Comparison of ENCODE assay signal across 16 cellular contexts in genomic region chr1:160122978-160123495, GRCh38. TPM values are rescaled to one million over a fixed set of nuclear protein-coding genes. Genes with fewer than 3 reads are reported as not detected.
DNase-seq lines count a peak whose midpoint lies in the region; ATAC-seq, FAIRE-seq and TF ChIP-seq lines count a peak whose summit lies in the region.
"Had no signal": no experiment of that assay in that cellular context is flagged by ENCODE, and none has a peak within 500 bp of the region (broad histone marks: within the 10 kb centered on the region; RNA-seq: fewer than 3 reads in every experiment).

No MANE protein-coding gene starts in this region.

- no peak overlapping the region for H3K4me3 ChIP-seq in left ventricle myocardium inferior
- no peak overlapping the region for H3K4me3 ChIP-seq in kidney (ENCODE audit: low read length in 2 of 2)
- H3K4me3 ChIP-seq in gastrocnemius medialis = peak overlapping the region in 1 of 4 donors; percentile 17
- no peak overlapping the region for H3K4me3 ChIP-seq in mesendoderm (ENCODE audit: low read length)
- H3K4me3 ChIP-seq: BLaER1 treated with 17β-estradiol and CSF1 and Interleukin-3, amounts not matched to agents 10 nM and 100 nM had no signal

- H3K79me2 ChIP-seq in mesendoderm (ENCODE audit: control insufficient read depth, insufficient read depth, low read length) = no peaks in the 10 kb centered on the region

- no peaks in the 10 kb centered on the region for H3K79me1 ChIP-seq in mesendoderm (ENCODE audit: low read length)

- H2BK5ac ChIP-seq in mesendoderm (ENCODE audit: low read length) = no peak overlapping the region

- H3K9ac ChIP-seq in kidney (ENCODE audit: low read length in 2 of 2) = no peak overlapping the region
- no peak overlapping the region for H3K9ac ChIP-seq in mesendoderm (ENCODE audit: low read length)
- H3K9ac ChIP-seq: BLaER1 treated with 17β-estradiol and CSF1 and Interleukin-3, amounts not matched to agents 10 nM and 100 nM had no signal

- intact Hi-C loops in left ventricle myocardium inferior (cut with micrococcal nuclease) (no loop called here), left ventricle myocardium superior (cut with micrococcal nuclease) (no loop called here), kidney (cut with DNase I) (no loop called here), gastrocnemius medialis (cut with DNase I; ENCODE audit: low total_unique reads) (no loop called here), sciatic nerve (cut with DNase I) (no loop called here)

- H3K4me1 ChIP-seq in left ventricle myocardium inferior (peaks cover 95% of the 10 kb centered on the region), kidney (ENCODE audit: control insufficient read depth in 1 of 2, insufficient read depth in 1 of 2, low read depth in 1 of 2, low read length in 2 of 2) (no peaks in the 10 kb centered on the region), gastrocnemius medialis (peaks cover 94 to 96% of the 10 kb centered on the region in 2 donors), mesendoderm (ENCODE audit: control insufficient read depth, low read depth, low read length) (peaks cover 4% of the 10 kb centered on the region)

- H3K27ac ChIP-seq in left ventricle myocardium inferior (replicated peaks) (peak overlapping the region; percentile 91), kidney (ENCODE audit: low read depth in 2 of 2, low read length in 2 of 2) (no peak overlapping the region), gastrocnemius medialis (peak overlapping the region; percentile 97 to 100 (median 98)), substantia nigra (ENCODE audit: low read depth, low read length, poor library complexity, severe bottlenecking) (no peak overlapping the region), mesendoderm (ENCODE audit: low read depth, low read length) (no peak overlapping the region)
- H3K27ac ChIP-seq: BLaER1 treated with 17β-estradiol and CSF1 and Interleukin-3, amounts not matched to agents 10 nM and 100 nM had no signal

- H4K8ac ChIP-seq in mesendoderm (ENCODE audit: low read depth, low read length) = no peak overlapping the region

- no peak overlapping the region for H3K18ac ChIP-seq in mesendoderm (ENCODE audit: low read length)

- no peak overlapping the region for H3K4ac ChIP-seq in mesendoderm (ENCODE audit: low read depth, low read length)

- no peak for TF ChIP-seq CTCF in left ventricle myocardium inferior (IDR thresholded peaks at IDR 0.05; ENCODE audit: borderline replicate concordance)
- TF ChIP-seq CTCF in kidney (IDR thresholded peaks at IDR 0.05; ENCODE audit: borderline replicate concordance, extremely low read depth, insufficient read depth) = no peak
- TF ChIP-seq CTCF in gastrocnemius medialis (IDR thresholded peaks at IDR 0.05 in 4 of 5, conservative IDR thresholded peaks at IDR 0.05 in 1 of 5) = no peak

- no peak for FAIRE-seq in kidney (lab: Jason Lieb, UNC)
- FAIRE-seq: GM18507, H54 had no signal

- in situ Hi-C loops in gastrocnemius medialis (cut with MboI; ENCODE audit: low sequenced_read_pairs in 4 of 4) = no loop called here

- DNase-seq in left ventricle myocardium inferior = no peak
- no peak for DNase-seq in left ventricle myocardium superior
- DNase-seq in kidney = peak; percentile 51
- DNase-seq in gastrocnemius medialis = peak in 1 of 2 donors; percentile 51
- DNase-seq in substantia nigra (lab: John Stamatoyannopoulos, UW) = no peak
- no peak for DNase-seq in sciatic nerve (ENCODE audit: low spot score)
- no peak for DNase-seq in mesendoderm
- DNase-seq: 8988T; ACHN; Calu3; CD4-positive, CD25-positive, alpha-beta regulatory T cell; DMS 273 treated with DMSO at 0.1 percent for 48 hours had no signal

- no peak overlapping the region for H2BK15ac ChIP-seq in mesendoderm (replicated peaks; ENCODE audit: low read depth)

- H3K9me3 ChIP-seq in left ventricle myocardium inferior (replicated peaks) (no peaks in the 10 kb centered on the region), kidney (ENCODE audit: control insufficient read depth in 1 of 2, low read length in 2 of 2) (no peaks in the 10 kb centered on the region), gastrocnemius medialis (no peaks in the 10 kb centered on the region)
- H3K9me3 ChIP-seq: BLaER1 treated with 17β-estradiol and CSF1 and Interleukin-3, amounts not matched to agents 10 nM and 100 nM had no signal

- H3K36me3 ChIP-seq in left ventricle myocardium inferior (peaks cover 48% of the 10 kb centered on the region), kidney (ENCODE audit: control insufficient read depth in 1 of 2, insufficient read depth in 2 of 2, low read length in 2 of 2) (no peaks in the 10 kb centered on the region), gastrocnemius medialis (peaks cover 0 to 51% of the 10 kb centered on the region in 2 donors), mesendoderm (ENCODE audit: control insufficient read depth, insufficient read depth, low read length) (no peaks in the 10 kb centered on the region)
- H3K36me3 ChIP-seq: BLaER1 treated with 17β-estradiol and CSF1 and Interleukin-3, amounts not matched to agents 10 nM and 100 nM had no signal

- H3K27me3 ChIP-seq in left ventricle myocardium inferior (ENCODE audit: low read depth) (no peaks in the 10 kb centered on the region), gastrocnemius medialis (no peaks in the 10 kb centered on the region), mesendoderm (ENCODE audit: insufficient read depth, low read length, poor library complexity) (no peaks in the 10 kb centered on the region)
- H3K27me3 ChIP-seq: BLaER1 treated with 17β-estradiol and CSF1 and Interleukin-3, amounts not matched to agents 10 nM and 100 nM had no signal

- H3K23ac ChIP-seq in mesendoderm (ENCODE audit: low read length) = no peak overlapping the region

- no CpG with 5 or more reads among the region's 16 CpGs for WGBS in mesendoderm (ENCODE audit: extremely low coverage, insufficient coverage, low lambda C conversion rate)

- H2AK5ac ChIP-seq in mesendoderm (ENCODE audit: low read length) = no peak overlapping the region

- H4K5ac ChIP-seq in mesendoderm (ENCODE audit: low read length) = no peak overlapping the region

- no peak for ATAC-seq in left ventricle myocardium superior
- no peak for ATAC-seq in gastrocnemius medialis
- ATAC-seq in sciatic nerve = no peak

- H3K56ac ChIP-seq in mesendoderm (ENCODE audit: low read length) = no peak overlapping the region

- H2BK120ac ChIP-seq in mesendoderm (ENCODE audit: low read depth, low read length) = no peak overlapping the region

- no peak for TF ChIP-seq POLR2A in gastrocnemius medialis (IDR thresholded peaks at IDR 0.05)

- H3K4me2 ChIP-seq in mesendoderm (ENCODE audit: low read length) = no peak overlapping the region
- H3K4me2 ChIP-seq: BLaER1 treated with 17β-estradiol and CSF1 and Interleukin-3, amounts not matched to agents 10 nM and 100 nM had no signal

RNA-seq across cellular contexts. Expression of gene ATP1A2, which starts 7.5 kb away (rescaled TPM):
- total RNA-seq in left ventricle myocardium inferior (401 TPM), left ventricle myocardium superior (243 TPM), kidney (4.1 TPM), gastrocnemius medialis (100 to 1,000 TPM; 281 to 710 (median 413) TPM), sciatic nerve (136 TPM)
- polyA plus RNA-seq in kidney (ENCODE audit: insufficient read depth, low read depth, low replicate concordance) = 5.5 TPM
- 4.3 TPM for polyA plus RNA-seq in mesendoderm (2013, experiment 1 of 2)
- polyA plus RNA-seq in mesendoderm (2013, experiment 2 of 2) = 4.0 TPM
- total RNA-seq: Calu3; CD4-positive, CD25-positive, alpha-beta regulatory T cell; Daoy had no signal
- polyA plus RNA-seq: CD4-positive, CD25-positive, alpha-beta regulatory T cell had no signal

RNA-seq across cellular contexts. Expression of gene IGSF8, which starts 24.6 kb away (rescaled TPM):
- total RNA-seq in left ventricle myocardium inferior (18.2 TPM), left ventricle myocardium superior (19.2 TPM), kidney (40.9 TPM), gastrocnemius medialis (10 to 100 TPM in 1 of 4 donors, 1 to 10 TPM in 3; 3.4 to 12.8 (median 8.7) TPM), sciatic nerve (54.9 TPM)
- polyA plus RNA-seq in kidney (ENCODE audit: insufficient read depth, low read depth, low replicate concordance) = 47.0 TPM
- 22.0 TPM for polyA plus RNA-seq in mesendoderm (2013, experiment 1 of 2)
- polyA plus RNA-seq in mesendoderm (2013, experiment 2 of 2) = 20.7 TPM

RNA-seq across cellular contexts. Expression of gene ATP1A4, which starts 28.4 kb away (rescaled TPM):
- total RNA-seq in left ventricle myocardium inferior = 0.11 TPM
- not detected for total RNA-seq in left ventricle myocardium superior
- total RNA-seq in kidney = 0.19 TPM
- not detected for polyA plus RNA-seq in kidney (ENCODE audit: insufficient read depth, low read depth, low replicate concordance)
- total RNA-seq in gastrocnemius medialis = under 1 TPM in 2 of 4 donors, not detected in 2; 0.07 to 0.47 TPM
- 1.2 TPM for total RNA-seq in sciatic nerve
- polyA plus RNA-seq in mesendoderm (2013, experiment 1 of 2) = 0.56 TPM
- polyA plus RNA-seq in mesendoderm (2013, experiment 2 of 2) = 0.42 TPM
- total RNA-seq: Calu3; CD4-positive, CD25-positive, alpha-beta regulatory T cell; Daoy had no signal
- polyA plus RNA-seq: CD4-positive, CD25-positive, alpha-beta regulatory T cell had no signal

RNA-seq across cellular contexts. Expression of gene KCNJ9, which starts 41.7 kb away (rescaled TPM):
- total RNA-seq in left ventricle myocardium inferior = 0.05 TPM
- total RNA-seq in left ventricle myocardium superior = not detected
- total RNA-seq in kidney = not detected
- 0.09 TPM for polyA plus RNA-seq in kidney (ENCODE audit: insufficient read depth, low read depth, low replicate concordance)
- not detected for total RNA-seq in gastrocnemius medialis
- total RNA-seq in sciatic nerve = 0.18 TPM
- polyA plus RNA-seq in mesendoderm (2013, experiment 1 of 2) = 0.01 TPM
- 0.04 TPM for polyA plus RNA-seq in mesendoderm (2013, experiment 2 of 2)
- total RNA-seq: Calu3; CD4-positive, CD25-positive, alpha-beta regulatory T cell; Daoy had no signal

RNA-seq across cellular contexts. Expression of gene KCNJ10, which starts 53.1 kb away (rescaled TPM):
- not detected for total RNA-seq in left ventricle myocardium inferior
- not detected for total RNA-seq in left ventricle myocardium superior
- 4.9 TPM for total RNA-seq in kidney
- polyA plus RNA-seq in kidney (ENCODE audit: insufficient read depth, low read depth, low replicate concordance) = 57.6 TPM
- not detected for total RNA-seq in gastrocnemius medialis
- 23.7 TPM for total RNA-seq in sciatic nerve
- polyA plus RNA-seq in mesendoderm (2013, experiment 1 of 2) = 0.45 TPM
- polyA plus RNA-seq in mesendoderm (2013, experiment 2 of 2) = 0.35 TPM
- total RNA-seq: Calu3; CD4-positive, CD25-positive, alpha-beta regulatory T cell had no signal
- polyA plus RNA-seq: CD4-positive, CD25-positive, alpha-beta regulatory T cell had no signal

Comparison
In these comparisons a context has a peak if more than half of its experiments do, and no peak if none do; other contexts are left out.
1. H3K27ac ChIP-seq: peak in left ventricle myocardium inferior (single experiment) and gastrocnemius medialis (4 of 4); none in kidney (0 of 2), substantia nigra (single experiment) and mesendoderm (single experiment).
2. RNA of gene ATP1A2, which starts 7.5 kb away (total RNA-seq): 281 to 710 TPM in gastrocnemius medialis, 401 TPM in left ventricle myocardium inferior (single experiment), 243 TPM in left ventricle myocardium superior (single experiment) and 136 TPM in sciatic nerve (single experiment); 4.1 TPM in kidney (single experiment); every median in the first group is over 10 times any median in the second.